In genomic region chr4:155974476-155974749, GRCh38 we compare ENCODE assay signal across 13 cellular contexts. TPM values are rescaled to one million over a fixed set of nuclear protein-coding genes. Genes with fewer than 3 reads are reported as not detected.
DNase-seq lines count a peak whose midpoint lies in the region; ATAC-seq and TF ChIP-seq lines count a peak whose summit lies in the region.
"Had no signal": no experiment of that assay in that cellular context is flagged by ENCODE, and none has a peak within 500 bp of the region (broad histone marks: within the 10 kb centered on the region; RNA-seq: fewer than 3 reads in every experiment).

No MANE protein-coding gene starts in this region.

- H3K9me3 ChIP-seq in endodermal cell (ENCODE audit: control insufficient read depth, low read length), result peaks cover 29% of the 10 kb centered on the region
- H3K9me3 ChIP-seq in gastroesophageal sphincter, result peaks cover 0 to 6% (median 0%) of the 10 kb centered on the region in 3 donors
- H3K9me3 ChIP-seq: Caco-2, pancreas had no signal

- H3K27me3 Mint-ChIP-seq in endodermal cell (ENCODE audit: insufficient read depth), result no peaks in the 10 kb centered on the region
- H3K27me3 Mint-ChIP-seq in endothelial cell (ENCODE audit: unreplicated experiment), result no peaks in the 10 kb centered on the region

- H3K4me3 Mint-ChIP-seq in endodermal cell (no peak overlapping the region), endothelial cell (ENCODE audit: unreplicated experiment) (no peak overlapping the region)
- H3K4me3 Mint-ChIP-seq: activated naive CD8-positive, alpha-beta T cell had no signal

- TF ChIP-seq CTCF in endodermal cell (conservative IDR thresholded peaks at IDR 0.05) (no peak), gastroesophageal sphincter (IDR thresholded peaks at IDR 0.05) (no peak), endothelial cell (IDR thresholded peaks at IDR 0.05; ENCODE audit: unreplicated experiment) (no peak)

- ATAC-seq in GM18861 (IDR thresholded peaks at IDR 0.05; ENCODE audit: unreplicated experiment) (peak; percentile 93), GM21529 (IDR thresholded peaks at IDR 0.05; ENCODE audit: unreplicated experiment) (peak; percentile 96), HG03139 (IDR thresholded peaks at IDR 0.05; ENCODE audit: unreplicated experiment) (peak; percentile 90), gastroesophageal sphincter (no peak)

- WGBS in endodermal cell (ENCODE audit: insufficient coverage in 1 of 2, insufficient read length in 1 of 2), 2 experiments, result 89% methylated on average over 1 of the region's 1 CpG; no CpG with 5 or more reads in 1 of the 2 experiments
- 54 to 78% methylated on average over 1 of the region's 1 CpG for WGBS in gastroesophageal sphincter (ENCODE audit: low coverage in 1 of 2), 2 donors

- no peaks in the 10 kb centered on the region for H3K36me3 ChIP-seq in endodermal cell (ENCODE audit: control insufficient read depth, insufficient read depth, low read length)
- H3K36me3 ChIP-seq in gastroesophageal sphincter, result no peaks in the 10 kb centered on the region
- H3K36me3 ChIP-seq: pancreas had no signal

- no peak for TF ChIP-seq POLR2A in gastroesophageal sphincter (IDR thresholded peaks at IDR 0.05)

- peaks cover 5% of the 10 kb centered on the region for H3K36me3 Mint-ChIP-seq in endodermal cell (ENCODE audit: low read depth)
- H3K36me3 Mint-ChIP-seq in endothelial cell (ENCODE audit: low read depth, unreplicated experiment), result no peaks in the 10 kb centered on the region
- H3K36me3 Mint-ChIP-seq: activated naive CD8-positive, alpha-beta T cell had no signal

- no peak overlapping the region for H3K9ac ChIP-seq in endodermal cell (ENCODE audit: extremely low read depth, low read length, poor library complexity, severe bottlenecking)

- H3K4me1 Mint-ChIP-seq in endodermal cell, result peaks cover 10% of the 10 kb centered on the region
- H3K4me1 Mint-ChIP-seq in endothelial cell (ENCODE audit: unreplicated experiment), result no peaks in the 10 kb centered on the region

- H3K27me3 ChIP-seq in endodermal cell (ENCODE audit: control insufficient read depth, insufficient read depth, low read length, poor library complexity, severe bottlenecking), result no peaks in the 10 kb centered on the region
- H3K27me3 ChIP-seq in gastroesophageal sphincter, result no peaks in the 10 kb centered on the region
- H3K27me3 ChIP-seq: pancreas had no signal

- H3K4me1 ChIP-seq in endodermal cell (ENCODE audit: control insufficient read depth, insufficient read depth, low read length) (no peaks in the 10 kb centered on the region), gastroesophageal sphincter (no peaks in the 10 kb centered on the region)
- H3K4me1 ChIP-seq: Caco-2, pancreas had no signal

- TF ChIP-seq EP300 in gastroesophageal sphincter (IDR thresholded peaks at IDR 0.05), result no peak

- H3K4me3 ChIP-seq in endodermal cell (ENCODE audit: low read length) (no peak overlapping the region), gastroesophageal sphincter (no peak overlapping the region)
- H3K4me3 ChIP-seq: pancreas had no signal

- peak overlapping the region; percentile 52 for H3K27ac Mint-ChIP-seq in endodermal cell
- H3K27ac Mint-ChIP-seq in endothelial cell (ENCODE audit: unreplicated experiment), result no peak overlapping the region
- H3K27ac Mint-ChIP-seq: activated naive CD8-positive, alpha-beta T cell had no signal

- DNase-seq in endodermal cell, result no peak
- no peak for DNase-seq in kidney glomerular epithelial cell (lab: John Stamatoyannopoulos, UW)
- no peak for DNase-seq in endothelial cell (ENCODE audit: low spot score)
- no peak for DNase-seq in HUDEP-2 (lab: John Stamatoyannopoulos, UW; ENCODE audit: unreplicated experiment in 76 of 76)
- DNase-seq: Caco-2, GOT3, MV-4-11, pancreas had no signal

- no peak overlapping the region for H3K27ac ChIP-seq in endodermal cell (ENCODE audit: low read depth, low read length)
- H3K27ac ChIP-seq in gastroesophageal sphincter, result no peak overlapping the region
- H3K27ac ChIP-seq: pancreas had no signal

- H3K9me3 Mint-ChIP-seq in endodermal cell, result peaks cover 27% of the 10 kb centered on the region
- H3K9me3 Mint-ChIP-seq in endothelial cell (ENCODE audit: unreplicated experiment), result no peaks in the 10 kb centered on the region

RNA-seq across cellular contexts. Expression of gene CTSO, which starts 20.7 kb away (rescaled TPM):
- 1 to 10 TPM; 4.2 to 5.4 TPM for total RNA-seq in endodermal cell
- polyA plus RNA-seq in endodermal cell (2013, experiment 1 of 2), result 3.8 TPM
- 3.8 TPM for polyA plus RNA-seq in endodermal cell (2013, experiment 2 of 2)
- total RNA-seq in gastroesophageal sphincter, result 10 to 100 TPM; 16.6 to 36.8 (median 29.4) TPM
- 3.5 TPM for total RNA-seq in endothelial cell (ENCODE audit: unreplicated experiment)
